ENCODE assay signal across 24 cellular contexts in genomic region chr11:18151581-18151980, GRCh38. TPM values are rescaled to one million over a fixed set of nuclear protein-coding genes. Genes with fewer than 3 reads are reported as not detected.
"Had no signal": no experiment of that assay in that cellular context is flagged by ENCODE, and none has a peak within 500 bp of the region (broad histone marks: within the 10 kb centered on the region; RNA-seq: fewer than 3 reads in every experiment).

No MANE protein-coding gene starts in this region.

- H3K9me3 ChIP-seq: SK-N-SH had no signal

- H3K4me2 ChIP-seq: SK-N-SH had no signal

- H3K27ac ChIP-seq: HL-60, RWPE1 had no signal

- ATAC-seq: Panc1, PC-3 had no signal

- H3K9me2 ChIP-seq: SK-N-SH had no signal

- DNase-seq: KBM-7, MV-4-11, NCI-H1048, NCI-H1105, NCI-H1417, NCI-H1436 treated with DMSO at 0.1 percent for 48 hours, NCI-H1694, NCI-H187 treated with DMSO at 0.1 percent for 48 hours, NCI-H2029 treated with DMSO at 0.1 percent for 48 hours, NCI-H2227 treated with DMSO at 0.1 percent for 48 hours, NCI-H524 treated with DMSO at 0.1 percent for 48 hours, NCI-H69, NCI-H774, PC-3, SHP77, SK-N-SH, SW 1271 had no signal

RNA-seq across cellular contexts. Expression of gene MRGPRX3, which starts 19.2 kb away (rescaled TPM):
- total RNA-seq: LHCN-M2, OCI-LY7, PC-3 had no signal
- polyA plus RNA-seq: SK-N-SH had no signal

RNA-seq across cellular contexts. Expression of gene MRGPRX4, which starts 21.1 kb away (rescaled TPM):
- total RNA-seq: LHCN-M2, MCF 10A, NCI-H460, OCI-LY7, PC-3 had no signal
- polyA plus RNA-seq: SK-N-SH had no signal
